ENCODE assay signal across 1 cellular context in genomic region chr19:47255947-47256687, GRCh38.
TF ChIP-seq lines count a peak whose summit lies in the region.

CCDC9 (plus strand) TSS chr19:47256525; CDS start chr19:47258401, 1,876 bp downstream.

TF ChIP-seq in K562, 482 proteins besides CTCF, POLR2A, EP300 and RAD21 (continued from another document):
- TF ChIP-seq, protein P1, sequence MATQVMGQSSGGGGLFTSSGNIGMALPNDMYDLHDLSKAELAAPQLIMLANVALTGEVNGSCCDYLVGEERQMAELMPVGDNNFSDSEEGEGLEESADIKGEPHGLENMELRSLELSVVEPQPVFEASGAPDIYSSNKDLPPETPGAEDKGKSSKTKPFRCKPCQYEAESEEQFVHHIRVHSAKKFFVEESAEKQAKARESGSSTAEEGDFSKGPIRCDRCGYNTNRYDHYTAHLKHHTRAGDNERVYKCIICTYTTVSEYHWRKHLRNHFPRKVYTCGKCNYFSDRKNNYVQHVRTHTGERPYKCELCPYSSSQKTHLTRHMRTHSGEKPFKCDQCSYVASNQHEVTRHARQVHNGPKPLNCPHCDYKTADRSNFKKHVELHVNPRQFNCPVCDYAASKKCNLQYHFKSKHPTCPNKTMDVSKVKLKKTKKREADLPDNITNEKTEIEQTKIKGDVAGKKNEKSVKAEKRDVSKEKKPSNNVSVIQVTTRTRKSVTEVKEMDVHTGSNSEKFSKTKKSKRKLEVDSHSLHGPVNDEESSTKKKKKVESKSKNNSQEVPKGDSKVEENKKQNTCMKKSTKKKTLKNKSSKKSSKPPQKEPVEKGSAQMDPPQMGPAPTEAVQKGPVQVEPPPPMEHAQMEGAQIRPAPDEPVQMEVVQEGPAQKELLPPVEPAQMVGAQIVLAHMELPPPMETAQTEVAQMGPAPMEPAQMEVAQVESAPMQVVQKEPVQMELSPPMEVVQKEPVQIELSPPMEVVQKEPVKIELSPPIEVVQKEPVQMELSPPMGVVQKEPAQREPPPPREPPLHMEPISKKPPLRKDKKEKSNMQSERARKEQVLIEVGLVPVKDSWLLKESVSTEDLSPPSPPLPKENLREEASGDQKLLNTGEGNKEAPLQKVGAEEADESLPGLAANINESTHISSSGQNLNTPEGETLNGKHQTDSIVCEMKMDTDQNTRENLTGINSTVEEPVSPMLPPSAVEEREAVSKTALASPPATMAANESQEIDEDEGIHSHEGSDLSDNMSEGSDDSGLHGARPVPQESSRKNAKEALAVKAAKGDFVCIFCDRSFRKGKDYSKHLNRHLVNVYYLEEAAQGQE (CRISPR knock-in tag; IDR thresholded peaks at IDR 0.05; ENCODE audit: low read depth): no peak
- TF ChIP-seq MYC (IDR thresholded peaks at IDR 0.05; ENCODE audit: low read depth, low read length) (peak; percentile 92), MYC (CRISPR knock-in tag; IDR thresholded peaks at IDR 0.05; ENCODE audit: borderline replicate concordance, low read depth) (no peak), MAFF (IDR thresholded peaks at IDR 0.05; ENCODE audit: low read length) (no peak), RNF2 (IDR thresholded peaks at IDR 0.05) (no peak; the same call in 1 of the 2 replicates), MBD2 (IDR thresholded peaks at IDR 0.05; ENCODE audit: borderline replicate concordance, low read depth) (peak; percentile 43; the same call in 1 of the 2 replicates), MTA1 (IDR thresholded peaks at IDR 0.05; ENCODE audit: borderline replicate concordance) (peak; percentile 76), ZNF217 (CRISPR knock-in tag; IDR thresholded peaks at IDR 0.05) (no peak), RAD51 (IDR thresholded peaks at IDR 0.05; ENCODE audit: borderline replicate concordance, low read depth) (peak; percentile 96), TBP (optimal IDR thresholded peaks at IDR 0.05; ENCODE audit: low read depth, low read length) (peak; percentile 92), ZNF740 (CRISPR knock-in tag; IDR thresholded peaks at IDR 0.05) (no peak), ZNF740 (tag; IDR thresholded peaks at IDR 0.05) (peak in 1 of 2 experiments; percentile 9; a peak in 1 of 4 replicates), POLR2G (IDR thresholded peaks at IDR 0.05; ENCODE audit: low read depth, low read length) (peak; percentile 87), CREM (IDR thresholded peaks at IDR 0.05; ENCODE audit: low read depth) (peak; percentile 98), EP400 (IDR thresholded peaks at IDR 0.05) (peak; percentile 89), CXXC5 (CRISPR knock-in tag; IDR thresholded peaks at IDR 0.05) (peak; percentile 73), C11orf30 (IDR thresholded peaks at IDR 0.05; ENCODE audit: low read depth) (peak; percentile 73), LCOR (CRISPR knock-in tag; IDR thresholded peaks at IDR 0.05) (peak; percentile 89), ZKSCAN3 (CRISPR knock-in tag; IDR thresholded peaks at IDR 0.05) (no peak), ARID4B (CRISPR knock-in tag; IDR thresholded peaks at IDR 0.05) (no peak), USF1 (CRISPR knock-in tag; IDR thresholded peaks at IDR 0.05) (peak; percentile 98), TOE1 (IDR thresholded peaks at IDR 0.05; ENCODE audit: borderline replicate concordance) (peak; percentile 82), TOE1 (CRISPR knock-in tag; IDR thresholded peaks at IDR 0.05; ENCODE audit: borderline replicate concordance, low read depth) (0 out of 2 replicates have a peak, but pooled peaks have one; percentile 61), HDAC1 (IDR thresholded peaks at IDR 0.05) (0 out of 4 replicates have a peak, but pooled peaks of 1 of the 2 experiments have one; percentile 18), SETDB1 (IDR thresholded peaks at IDR 0.05; ENCODE audit: low read length) (no peak), PURB (CRISPR knock-in tag; IDR thresholded peaks at IDR 0.05; ENCODE audit: low read depth) (no peak), CCNT2 (IDR thresholded peaks at IDR 0.05; ENCODE audit: borderline replicate concordance, extremely low read depth, insufficient read length, low read depth, low read length) (peak; percentile 91), ARID2 (IDR thresholded peaks at IDR 0.05) (no peak), NEUROD1 (IDR thresholded peaks at IDR 0.05; ENCODE audit: borderline replicate concordance, low read depth, low read length, partially characterized antibody) (peak; percentile 39)
- TF ChIP-seq, protein P2, sequence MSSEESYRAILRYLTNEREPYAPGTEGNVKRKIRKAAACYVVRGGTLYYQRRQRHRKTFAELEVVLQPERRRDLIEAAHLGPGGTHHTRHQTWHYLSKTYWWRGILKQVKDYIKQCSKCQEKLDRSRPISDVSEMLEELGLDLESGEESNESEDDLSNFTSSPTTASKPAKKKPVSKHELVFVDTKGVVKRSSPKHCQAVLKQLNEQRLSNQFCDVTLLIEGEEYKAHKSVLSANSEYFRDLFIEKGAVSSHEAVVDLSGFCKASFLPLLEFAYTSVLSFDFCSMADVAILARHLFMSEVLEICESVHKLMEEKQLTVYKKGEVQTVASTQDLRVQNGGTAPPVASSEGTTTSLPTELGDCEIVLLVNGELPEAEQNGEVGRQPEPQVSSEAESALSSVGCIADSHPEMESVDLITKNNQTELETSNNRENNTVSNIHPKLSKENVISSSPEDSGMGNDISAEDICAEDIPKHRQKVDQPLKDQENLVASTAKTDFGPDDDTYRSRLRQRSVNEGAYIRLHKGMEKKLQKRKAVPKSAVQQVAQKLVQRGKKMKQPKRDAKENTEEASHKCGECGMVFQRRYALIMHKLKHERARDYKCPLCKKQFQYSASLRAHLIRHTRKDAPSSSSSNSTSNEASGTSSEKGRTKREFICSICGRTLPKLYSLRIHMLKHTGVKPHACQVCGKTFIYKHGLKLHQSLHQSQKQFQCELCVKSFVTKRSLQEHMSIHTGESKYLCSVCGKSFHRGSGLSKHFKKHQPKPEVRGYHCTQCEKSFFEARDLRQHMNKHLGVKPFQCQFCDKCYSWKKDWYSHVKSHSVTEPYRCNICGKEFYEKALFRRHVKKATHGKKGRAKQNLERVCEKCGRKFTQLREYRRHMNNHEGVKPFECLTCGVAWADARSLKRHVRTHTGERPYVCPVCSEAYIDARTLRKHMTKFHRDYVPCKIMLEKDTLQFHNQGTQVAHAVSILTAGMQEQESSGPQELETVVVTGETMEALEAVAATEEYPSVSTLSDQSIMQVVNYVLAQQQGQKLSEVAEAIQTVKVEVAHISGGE (CRISPR knock-in tag; IDR thresholded peaks at IDR 0.05): peak in 2 of 3 experiments; percentile 54 to 95; a peak in 3 of 6 replicates
